33 cellular contexts compared by ENCODE assay signal in the genomic region with DNA sequence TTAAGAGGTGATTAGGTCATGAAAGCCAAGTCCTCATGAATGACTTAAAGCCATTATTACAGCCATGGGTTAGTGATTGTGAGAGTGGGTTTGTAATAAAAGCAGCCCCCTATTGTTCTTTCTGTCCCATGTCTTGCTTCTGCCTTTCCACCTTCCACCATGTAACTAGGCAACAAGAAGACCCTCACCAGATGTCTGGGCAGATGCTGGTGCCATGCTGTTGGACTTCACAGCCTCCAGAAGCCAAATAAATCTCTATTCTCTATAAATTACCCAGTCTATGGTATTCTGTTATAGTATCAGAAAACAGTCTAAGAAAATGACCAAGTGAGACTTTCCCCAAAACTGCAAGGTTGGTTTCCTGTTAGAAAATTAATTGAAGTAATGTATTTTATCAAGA.
"Had no signal": no experiment of that assay in that cellular context is flagged by ENCODE, and none has a peak within 500 bp of the region (broad histone marks: within the 10 kb centered on the region; RNA-seq: fewer than 3 reads in every experiment).

No MANE protein-coding gene starts in this region.

- H3K4me1 ChIP-seq: adrenal gland, ascending aorta, body of pancreas, breast epithelium had no signal

- FAIRE-seq: astrocyte, bronchial epithelial cell had no signal

- H3K4me3 ChIP-seq: adrenal gland, ascending aorta, body of pancreas, breast epithelium, cardiac muscle cell had no signal

- H3K27me3 ChIP-seq: adrenal gland, ascending aorta, body of pancreas, brain microvascular endothelial cell, breast epithelium, cardiac muscle cell had no signal

- H3K36me3 ChIP-seq: adrenal gland, ascending aorta, brain microvascular endothelial cell, breast epithelium, cardiac muscle cell had no signal

- DNase-seq: activated effector memory CD4-positive, alpha-beta T cell treated with anti-CD3 and anti-CD28 coated beads, Interleukin-2, amount 50 U/mL, for 16 hours; activated effector memory CD4-positive, alpha-beta T cell treated with Interleukin-2 at 50 U/mL for 16 hours; activated gamma-delta T cell; activated gamma-delta T cell treated with Interleukin-2 at 50 U/mL for 16 hours; activated naive CD4-positive, alpha-beta T cell; activated naive CD4-positive, alpha-beta T cell treated with anti-CD3 and anti-CD28 coated beads for 36 hours; activated naive CD4-positive, alpha-beta T cell treated with anti-CD3 and anti-CD28 coated beads, Interleukin-2, amount 10 ng/mL, durations not matched to agents 7 days and 5 days; activated naive CD4-positive, alpha-beta T cell treated with anti-CD3 and anti-CD28 coated beads, Interleukin-2, amount 50 U/mL, for 16 hours; activated naive CD4-positive, alpha-beta T cell treated with Interleukin-2 at 50 U/mL for 16 hours; activated naive CD8-positive, alpha-beta T cell treated with anti-CD3 and anti-CD28 coated beads for 36 hours; activated naive CD8-positive, alpha-beta T cell treated with anti-CD3 and anti-CD28 coated beads, Interleukin-2, amount 10 ng/mL, durations not matched to agents 7 days and 5 days; activated naive CD8-positive, alpha-beta T cell treated with anti-CD3 and anti-CD28 coated beads, Interleukin-2, amount 50 U/mL, for 24 hours; activated T-cell treated with anti-CD3 and anti-CD28 coated beads, Interleukin-2, amount 50 U/mL, for 24 hours; activated T-cell treated with anti-CD3 and anti-CD28 coated beads, Interleukin-2, amount 50 U/mL, for 4 hours; activated T-cell treated with anti-CD3 and anti-CD28 coated beads, Interleukin-2, amount 50 U/mL, for 48 hours; activated T-cell treated with anti-CD3 and anti-CD28 coated beads, Interleukin-2, amount 50 U/mL, for 72 hours; adrenal gland; amniotic stem cell; amygdala; anterior cingulate cortex; aorta; body of pancreas; brain microvascular endothelial cell; caudate nucleus; central memory CD4-positive, alpha-beta T cell; cerebellar nuclear complex had no signal

- H3K27ac ChIP-seq: adrenal gland, ascending aorta, body of pancreas, brain microvascular endothelial cell, breast epithelium, cardiac muscle cell had no signal

- ATAC-seq: activated naive CD4-positive, alpha-beta T cell treated with anti-CD3 and anti-CD28 coated beads, Interleukin-2, amount 50 U/mL, for 72 hours; activated naive CD8-positive, alpha-beta T cell treated with anti-CD3 and anti-CD28 coated beads, Interleukin-2, amount 50 U/mL, for 24 hours; activated T-cell treated with anti-CD3 and anti-CD28 coated beads, Interleukin-2, amount 50 U/mL, for 4 hours; activated T-cell treated with anti-CD3 and anti-CD28 coated beads, Interleukin-2, amount 50 U/mL, for 72 hours; activated T-helper 17 cell treated with anti-CD3 and anti-CD28 coated beads, Interleukin-2, amount 50 U/mL, for 72 hours; body of pancreas had no signal

- H3K9me3 ChIP-seq: adrenal gland had no signal
